ENCODE assay signal across 8 cellular contexts in the genomic region with DNA sequence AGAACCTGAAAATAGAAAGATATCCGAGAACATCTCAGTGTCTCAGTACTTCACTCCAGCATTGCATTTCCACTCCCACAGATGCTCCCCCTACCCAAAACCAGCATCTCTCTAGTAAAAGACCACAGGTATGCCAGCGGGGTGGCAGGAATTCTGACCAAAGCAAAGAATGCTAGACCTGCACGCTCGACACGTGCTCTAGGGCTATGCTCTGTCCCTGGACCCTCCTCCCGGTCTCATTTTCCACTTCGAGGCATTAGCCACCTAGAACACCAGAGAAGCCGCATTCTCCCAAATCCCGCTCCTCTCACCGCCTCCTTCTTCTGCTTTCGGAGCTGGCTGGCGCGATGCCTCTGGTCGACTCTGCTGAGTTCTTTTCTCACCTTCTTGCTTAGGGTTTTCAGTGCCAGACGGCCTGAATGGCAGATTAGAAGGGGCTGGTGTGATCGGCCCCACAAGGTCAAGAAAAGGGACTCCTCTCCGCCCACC.
A peak's percentile ranks its signal among the peaks of the same experiment; 100 is the strongest.
DNase-seq lines count a peak whose midpoint lies in the region; ATAC-seq and TF ChIP-seq lines count a peak whose summit lies in the region.

No MANE protein-coding gene starts in this region.

- H3K36me3 ChIP-seq in SK-N-MC (ENCODE audit: insufficient read depth, low read length) (peaks cover 52% of the 10 kb centered on the region), parathyroid adenoma (ENCODE audit: control insufficient read depth, insufficient read depth, low read length) (no peaks in the 10 kb centered on the region)

- H3K4me3 ChIP-seq in SK-N-MC (peak overlapping the region; percentile 97), foreskin fibroblast (ENCODE audit: low read depth in 1 of 2, low read length in 2 of 2) (peak overlapping the region; percentile 96 to 99), parathyroid adenoma (ENCODE audit: low read depth, low read length) (peak overlapping the region; percentile 62)

- H3K9ac ChIP-seq in SK-N-MC (ENCODE audit: insufficient read length) = peak overlapping the region; percentile 98
- peak overlapping the region; percentile 73 for H3K9ac ChIP-seq in parathyroid adenoma

- peak overlapping the region; percentile 96 for H2AFZ ChIP-seq in parathyroid adenoma

- H3K27ac ChIP-seq in SK-N-MC (peak overlapping the region; percentile 75), parathyroid adenoma (peak overlapping the region; percentile 90)

- DNase-seq in DMS79 treated with DMSO at 0.1 percent for 48 hours (lab: John Stamatoyannopoulos, UW) (peak; percentile 15), DMS79 (lab: John Stamatoyannopoulos, UW) (no peak), SK-N-MC (ENCODE audit: low read depth, low spot score) (no peak), foreskin fibroblast (peak in 1 of 2 donors; percentile 21), NCI-H2196 (lab: John Stamatoyannopoulos, UW; ENCODE audit: unreplicated experiment) (no peak), inferior parietal cortex (ENCODE audit: extremely low spot score) (no peak)

- no peak for ATAC-seq in GM21515 (IDR thresholded peaks at IDR 0.05; ENCODE audit: unreplicated experiment)

- no peaks in the 10 kb centered on the region for H3K27me3 ChIP-seq in parathyroid adenoma (ENCODE audit: control insufficient read depth, insufficient read depth, low read length)

- H3K4me1 ChIP-seq in parathyroid adenoma = peaks cover 5% of the 10 kb centered on the region

- peaks cover 21% of the 10 kb centered on the region for H3K79me2 ChIP-seq in parathyroid adenoma

- TF ChIP-seq CTCF in foreskin fibroblast (IDR thresholded peaks at IDR 0.05; ENCODE audit: low read depth, low read length) (no peak), parathyroid adenoma (IDR thresholded peaks at IDR 0.05) (no peak)

- H3K4me2 ChIP-seq in parathyroid adenoma (ENCODE audit: low read length) = peak overlapping the region; percentile 95

- H3K9me3 ChIP-seq in SK-N-MC (ENCODE audit: low read depth, low read length) (no peaks in the 10 kb centered on the region), parathyroid adenoma (ENCODE audit: control insufficient read depth, low read length) (no peaks in the 10 kb centered on the region)
